In the genomic region with DNA sequence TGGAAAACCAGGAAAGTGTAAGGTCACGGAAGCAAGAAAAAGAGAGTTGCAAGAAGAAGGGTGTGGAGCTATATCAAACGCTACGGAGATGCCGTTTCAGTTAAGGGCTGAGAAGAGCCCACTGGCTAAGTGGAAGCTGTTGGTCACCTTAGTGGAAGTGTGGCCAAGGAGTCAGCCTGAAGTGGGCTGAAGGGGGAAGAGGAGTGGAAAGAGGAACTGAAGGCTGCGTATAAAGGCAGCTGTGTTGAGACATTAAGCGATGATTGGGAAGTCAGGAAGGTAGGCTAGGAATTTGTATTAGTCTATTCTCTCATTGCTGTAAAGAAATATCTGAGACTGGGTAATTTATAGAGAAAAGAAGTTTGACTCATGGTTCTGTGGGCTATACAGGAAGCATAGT, we compare ENCODE assay signal across 18 cellular contexts.
"Had no signal": no experiment of that assay in that cellular context is flagged by ENCODE, and none has a peak within 500 bp of the region (broad histone marks: within the 10 kb centered on the region; RNA-seq: fewer than 3 reads in every experiment).

No MANE protein-coding gene starts in this region.

- H3K4me1 Mint-ChIP-seq: activated CD4-positive, alpha-beta T cell treated with anti-CD3 and anti-CD28 coated beads, Interleukin-2, amount 10 ng/mL, durations not matched to agents 7 days and 5 days; activated naive CD8-positive, alpha-beta T cell treated with anti-CD3 and anti-CD28 coated beads, Interleukin-2, amount 10 ng/mL, durations not matched to agents 7 days and 5 days; stimulated activated naive B cell treated with anti-CD40 and anti-IgM and Interleukin-4, amounts not matched to agents 10 μg/mL and 1 μg/mL and 100 μg/mL, for 72 hours had no signal

- H3K36me3 Mint-ChIP-seq: activated naive CD8-positive, alpha-beta T cell treated with anti-CD3 and anti-CD28 coated beads, Interleukin-2, amount 10 ng/mL, durations not matched to agents 7 days and 5 days; stimulated activated naive B cell treated with anti-CD40 and anti-IgM and Interleukin-4, amounts not matched to agents 10 μg/mL and 1 μg/mL and 100 μg/mL, for 72 hours had no signal

- H3K9me3 ChIP-seq: left ventricle myocardium inferior, right atrium auricular region, tibial nerve had no signal

- H3K27ac ChIP-seq: foreskin keratinocyte, left ventricle myocardium inferior, right atrium auricular region, tibial nerve had no signal

- H3K4me1 ChIP-seq: foreskin keratinocyte had no signal

- H3K4me3 ChIP-seq: left ventricle myocardium inferior, right atrium auricular region, tibial nerve had no signal

- FAIRE-seq: TTC549 had no signal

- ATAC-seq: foreskin keratinocyte; stimulated activated naive B cell treated with anti-CD40 and anti-IgM and Interleukin-4, amounts not matched to agents 10 μg/mL and 1 μg/mL and 100 μg/mL, for 72 hours; T-helper 17 cell had no signal

- H3K27me3 ChIP-seq: foreskin keratinocyte, right atrium auricular region, tibial nerve had no signal

- H3K36me3 ChIP-seq: left ventricle myocardium inferior, right atrium auricular region, tibial nerve had no signal

- H3K9me3 Mint-ChIP-seq: activated CD4-positive, alpha-beta T cell treated with anti-CD3 and anti-CD28 coated beads, Interleukin-2, amount 10 ng/mL, durations not matched to agents 7 days and 5 days; activated naive CD8-positive, alpha-beta T cell treated with anti-CD3 and anti-CD28 coated beads, Interleukin-2, amount 10 ng/mL, durations not matched to agents 7 days and 5 days; dendritic cell treated with granulocyte-macrophage colony-stimulating factor and Interleukin-4, amounts not matched to agents 40 ng/mL and 50 ng/mL, for 4 days; nephron progenitor cell; stimulated activated naive B cell treated with anti-CD40 and anti-IgM and Interleukin-4, amounts not matched to agents 10 μg/mL and 1 μg/mL and 100 μg/mL, for 72 hours had no signal

- DNase-seq: activated CD4-positive, alpha-beta T cell treated with anti-CD3 and anti-CD28 coated beads, Interleukin-2, amount 10 ng/mL, durations not matched to agents 7 days and 5 days; activated naive CD4-positive, alpha-beta T cell; activated naive CD8-positive, alpha-beta T cell treated with anti-CD3 and anti-CD28 coated beads, Interleukin-2, amount 10 ng/mL, durations not matched to agents 7 days and 5 days; anterior cingulate cortex; effector memory CD4-positive, alpha-beta T cell; foreskin keratinocyte; left ventricle myocardium inferior; mesenchymal stem cell; nephron progenitor cell; stimulated activated CD4-positive, alpha-beta T cell treated with anti-CD3 and anti-CD28 coated beads, Interleukin-15, amount 100 ng/mL, for 24 hours; stimulated activated CD4-positive, alpha-beta T cell treated with anti-CD3 and anti-CD28 coated beads, Interleukin-4, amount 100 ng/mL, for 1 hour; stimulated activated naive B cell treated with anti-CD40 and anti-IgM and Interleukin-4, amounts not matched to agents 10 μg/mL and 1 μg/mL and 100 μg/mL, for 72 hours; T-helper 17 cell had no signal

- H3K27me3 Mint-ChIP-seq: activated CD4-positive, alpha-beta T cell treated with anti-CD3 and anti-CD28 coated beads, Interleukin-2, amount 10 ng/mL, durations not matched to agents 7 days and 5 days; dendritic cell treated with granulocyte-macrophage colony-stimulating factor and Interleukin-4, amounts not matched to agents 40 ng/mL and 50 ng/mL, for 4 days; progenitor cell of endocrine pancreas; stimulated activated naive B cell treated with anti-CD40 and anti-IgM and Interleukin-4, amounts not matched to agents 10 μg/mL and 1 μg/mL and 100 μg/mL, for 72 hours; T-helper 17 cell had no signal

- H3K4me3 Mint-ChIP-seq: activated CD4-positive, alpha-beta T cell treated with anti-CD3 and anti-CD28 coated beads, Interleukin-2, amount 10 ng/mL, durations not matched to agents 7 days and 5 days; activated naive CD8-positive, alpha-beta T cell treated with anti-CD3 and anti-CD28 coated beads, Interleukin-2, amount 10 ng/mL, durations not matched to agents 7 days and 5 days; dendritic cell treated with granulocyte-macrophage colony-stimulating factor and Interleukin-4, amounts not matched to agents 40 ng/mL and 50 ng/mL, for 4 days; nephron progenitor cell; stimulated activated naive B cell treated with anti-CD40 and anti-IgM and Interleukin-4, amounts not matched to agents 10 μg/mL and 1 μg/mL and 100 μg/mL, for 72 hours; T-helper 17 cell had no signal
